In genomic region chr9:131575121-131575640, GRCh38 we compare ENCODE assay signal across 27 cellular contexts. TPM values are rescaled to one million over a fixed set of nuclear protein-coding genes. Genes with fewer than 3 reads are reported as not detected.
"Had no signal": no experiment of that assay in that cellular context is flagged by ENCODE, and none has a peak within 500 bp of the region (broad histone marks: within the 10 kb centered on the region; RNA-seq: fewer than 3 reads in every experiment).

No MANE protein-coding gene starts in this region.

- ATAC-seq: activated CD4-positive, alpha-beta T cell treated with anti-CD3 and anti-CD28 coated beads for 36 hours; activated CD8-positive, alpha-beta T cell treated with anti-CD3 and anti-CD28 coated beads for 36 hours; activated T-cell treated with anti-CD3 and anti-CD28 coated beads, Interleukin-2, amount 50 U/mL, for 72 hours; Panc1 had no signal

- H3K4me3 Mint-ChIP-seq: activated CD4-positive, alpha-beta T cell treated with anti-CD3 and anti-CD28 coated beads for 36 hours; activated CD8-positive, alpha-beta T cell treated with anti-CD3 and anti-CD28 coated beads for 36 hours; activated naive CD4-positive, alpha-beta T cell treated with anti-CD3 and anti-CD28 coated beads, Interleukin-2, amount 10 ng/mL, durations not matched to agents 7 days and 5 days; activated naive CD8-positive, alpha-beta T cell treated with anti-CD3 and anti-CD28 coated beads for 36 hours; activated T-cell treated with anti-CD3 and anti-CD28 coated beads, Interleukin-2, amount 50 U/mL, for 72 hours; T-helper 1 cell treated with Interleukin-12 subunit alpha and Interleukin-12 subunit beta and Interleukin-4 antibody, amounts not matched to agents 30 μg/mL and 1 μg/mL, for 36 hours had no signal

- H3K27ac Mint-ChIP-seq: activated CD4-positive, alpha-beta T cell treated with anti-CD3 and anti-CD28 coated beads for 36 hours; activated CD8-positive, alpha-beta T cell treated with anti-CD3 and anti-CD28 coated beads for 36 hours; activated naive CD4-positive, alpha-beta T cell treated with anti-CD3 and anti-CD28 coated beads, Interleukin-2, amount 10 ng/mL, durations not matched to agents 7 days and 5 days; activated naive CD8-positive, alpha-beta T cell treated with anti-CD3 and anti-CD28 coated beads for 36 hours; activated T-cell treated with anti-CD3 and anti-CD28 coated beads, Interleukin-2, amount 50 U/mL, for 72 hours; activated T-helper 2 cell treated with anti-CD3 and anti-CD28 coated beads, Interferon-gamma antibody, Interleukin-2, Interleukin-4, amounts not matched to agents 10 μg/mL and 5 μg/mL and 100 μg/mL, durations not matched to agents 14 hours and 24 hours and 36 hours; T-helper 1 cell treated with Interleukin-12 subunit alpha and Interleukin-12 subunit beta and Interleukin-4 antibody, amounts not matched to agents 30 μg/mL and 1 μg/mL, for 36 hours had no signal

- DNase-seq: activated CD4-positive, alpha-beta T cell treated with anti-CD3 and anti-CD28 coated beads for 36 hours; activated CD4-positive, CD25-positive, alpha-beta regulatory T cell; activated CD8-positive, alpha-beta memory T cell treated with anti-CD3 and anti-CD28 coated beads, Interleukin-2, amount 50 U/mL, for 4 hours; activated CD8-positive, alpha-beta T cell treated with anti-CD3 and anti-CD28 coated beads for 36 hours; activated gamma-delta T cell treated with Interleukin-2 at 50 U/mL for 16 hours; activated naive CD4-positive, alpha-beta T cell treated with anti-CD3 and anti-CD28 coated beads, Interleukin-2, amount 10 ng/mL, durations not matched to agents 7 days and 5 days; activated naive CD8-positive, alpha-beta T cell treated with anti-CD3 and anti-CD28 coated beads for 36 hours; activated T-cell treated with anti-CD3 and anti-CD28 coated beads, Interleukin-2, amount 50 U/mL, for 72 hours; cerebellar nuclear complex; NCI-H1092; NCI-H1930; NCI-H2171; NCI-H226; NCI-H526; NCI-H82; OCI-M1; SHP77 treated with DMSO at 0.1 percent for 48 hours; T1000 had no signal

- H3K9me3 Mint-ChIP-seq: activated CD8-positive, alpha-beta T cell treated with anti-CD3 and anti-CD28 coated beads for 36 hours; activated naive CD4-positive, alpha-beta T cell treated with anti-CD3 and anti-CD28 coated beads, Interleukin-2, amount 10 ng/mL, durations not matched to agents 7 days and 5 days; activated naive CD8-positive, alpha-beta T cell treated with anti-CD3 and anti-CD28 coated beads for 36 hours; activated T-cell treated with anti-CD3 and anti-CD28 coated beads, Interleukin-2, amount 50 U/mL, for 72 hours; activated T-helper 2 cell treated with anti-CD3 and anti-CD28 coated beads, Interferon-gamma antibody, Interleukin-2, Interleukin-4, amounts not matched to agents 10 μg/mL and 5 μg/mL and 100 μg/mL, durations not matched to agents 14 hours and 24 hours and 36 hours; T-helper 1 cell treated with Interleukin-12 subunit alpha and Interleukin-12 subunit beta and Interleukin-4 antibody, amounts not matched to agents 30 μg/mL and 1 μg/mL, for 36 hours had no signal

- H3K27me3 Mint-ChIP-seq: activated CD4-positive, alpha-beta T cell treated with anti-CD3 and anti-CD28 coated beads for 36 hours; activated CD8-positive, alpha-beta T cell treated with anti-CD3 and anti-CD28 coated beads for 36 hours; activated naive CD4-positive, alpha-beta T cell treated with anti-CD3 and anti-CD28 coated beads, Interleukin-2, amount 10 ng/mL, durations not matched to agents 7 days and 5 days; activated naive CD8-positive, alpha-beta T cell treated with anti-CD3 and anti-CD28 coated beads for 36 hours had no signal

- H3K27ac ChIP-seq: KMS-11, RWPE1 had no signal

RNA-seq across cellular contexts. Expression of gene PRRT1B, which starts 29.9 kb away (rescaled TPM):
- total RNA-seq: activated CD4-positive, alpha-beta T cell treated with anti-CD3 and anti-CD28 coated beads for 36 hours; activated CD8-positive, alpha-beta T cell treated with anti-CD3 and anti-CD28 coated beads for 36 hours; activated naive CD8-positive, alpha-beta T cell treated with anti-CD3 and anti-CD28 coated beads for 36 hours; activated T-cell treated with anti-CD3 and anti-CD28 coated beads, Interleukin-2, amount 50 U/mL, for 72 hours; activated T-helper 2 cell treated with anti-CD3 and anti-CD28 coated beads, Interferon-gamma antibody, Interleukin-2, Interleukin-4, amounts not matched to agents 10 μg/mL and 5 μg/mL and 100 μg/mL, durations not matched to agents 14 hours and 24 hours and 36 hours; cardiac septum; MCF 10A; NCI-H460; SK-MEL-5 had no signal
